In the genomic region with DNA sequence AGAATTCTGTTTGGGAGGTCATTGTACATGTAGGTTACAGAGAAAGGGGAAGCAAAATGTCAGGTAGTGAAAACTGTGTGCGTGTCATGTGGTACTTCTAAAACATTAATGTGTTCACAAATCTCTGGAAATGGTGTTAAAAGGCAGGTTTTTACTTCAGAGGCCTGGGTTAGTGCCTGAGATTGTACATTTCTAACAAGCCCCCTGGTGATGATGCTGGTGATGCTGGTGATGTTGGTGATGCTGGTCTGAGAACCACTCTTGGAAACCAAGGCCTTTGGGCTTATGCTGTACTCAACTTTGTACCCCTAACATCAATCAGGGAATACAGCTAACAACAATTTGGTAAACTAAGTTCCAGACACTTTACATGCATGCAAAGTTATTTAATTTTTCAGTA, we compare ENCODE assay signal across 16 cellular contexts.
DNase-seq lines count a peak whose midpoint lies in the region; ATAC-seq and TF ChIP-seq lines count a peak whose summit lies in the region.
"Had no signal": no experiment of that assay in that cellular context is flagged by ENCODE, and none has a peak within 500 bp of the region (broad histone marks: within the 10 kb centered on the region; RNA-seq: fewer than 3 reads in every experiment).

No MANE protein-coding gene starts in this region.

- CTCF ChIA-PET in naive thymus-derived CD4-positive, alpha-beta T cell (lab: Charles Lee): no interaction called here

- H3K23ac ChIP-seq in trophoblast cell (ENCODE audit: low read length): no peak overlapping the region

- H2BK12ac ChIP-seq in trophoblast cell (ENCODE audit: low read length): no peak overlapping the region

- H3K36me3 ChIP-seq in left ventricle myocardium inferior (no peaks in the 10 kb centered on the region), esophagus squamous epithelium (no peaks in the 10 kb centered on the region), trophoblast cell (ENCODE audit: control insufficient read depth in 1 of 2, insufficient read depth in 2 of 2, low read length in 2 of 2) (no peaks in the 10 kb centered on the region), uterus (no peaks in the 10 kb centered on the region), HAP-1 (replicated peaks) (no peaks in the 10 kb centered on the region)
- no peaks in the 10 kb centered on the region for H3K36me3 ChIP-seq in naive thymus-derived CD4-positive, alpha-beta T cell (ENCODE audit: control insufficient read depth in 2 of 3, insufficient read depth in 3 of 3, low read length in 3 of 3)
- H3K36me3 ChIP-seq: BLaER1 had no signal

- no peak overlapping the region for H2AFZ ChIP-seq in trophoblast cell (ENCODE audit: insufficient read depth, low read length, poor library complexity)

- H3K4ac ChIP-seq in trophoblast cell (ENCODE audit: low read depth, low read length): no peak overlapping the region

- TF ChIP-seq POLR2A in esophagus squamous epithelium (IDR thresholded peaks at IDR 0.05) (no peak), uterus (IDR thresholded peaks at IDR 0.05) (no peak)

- intact Hi-C loops in left ventricle myocardium inferior (cut with micrococcal nuclease) (no loop called here), cardiac septum (cut with DNase I) (no loop called here), esophagus squamous epithelium (cut with DNase I) (no loop called here), uterus (cut with DNase I; ENCODE audit: low total_unique reads) (no loop called here)
- intact Hi-C loops in naive thymus-derived CD4-positive, alpha-beta T cell (cut with micrococcal nuclease): no loop called here

- no peak overlapping the region for H4K12ac ChIP-seq in trophoblast cell (ENCODE audit: low read depth, low read length)

- TF ChIP-seq CTCF in left ventricle myocardium inferior (IDR thresholded peaks at IDR 0.05; ENCODE audit: borderline replicate concordance): no peak
- no peak for TF ChIP-seq CTCF in esophagus squamous epithelium (IDR thresholded peaks at IDR 0.05)
- no peak for TF ChIP-seq CTCF in uterus (IDR thresholded peaks at IDR 0.05)

- no peak overlapping the region for H3K4me3 Mint-ChIP-seq in naive thymus-derived CD4-positive, alpha-beta T cell
- H3K4me3 Mint-ChIP-seq: CD8-positive, alpha-beta memory T cell; H9 had no signal

- no peak overlapping the region for H2BK120ac ChIP-seq in trophoblast cell (ENCODE audit: insufficient read depth, low read length, poor library complexity)

- no peaks in the 10 kb centered on the region for H3K36me3 Mint-ChIP-seq in naive thymus-derived CD4-positive, alpha-beta T cell
- H3K36me3 Mint-ChIP-seq: CD8-positive, alpha-beta memory T cell had no signal

- no peaks in the 10 kb centered on the region for H3K79me1 ChIP-seq in trophoblast cell (ENCODE audit: low read length)

- H3K79me2 ChIP-seq in trophoblast cell (ENCODE audit: control insufficient read depth, insufficient read depth, low read length, poor library complexity): no peaks in the 10 kb centered on the region

- no peak overlapping the region for H3K18ac ChIP-seq in trophoblast cell (ENCODE audit: low read length)

- H3K27ac ChIP-seq in left ventricle myocardium inferior (replicated peaks): peak overlapping the region; percentile 25
- peak overlapping the region in 3 of 4 donors; percentile 28 to 69 (median 49) for H3K27ac ChIP-seq in esophagus squamous epithelium
- no peak overlapping the region for H3K27ac ChIP-seq in trophoblast cell (ENCODE audit: low read depth, low read length)
- H3K27ac ChIP-seq in uterus: peak overlapping the region; percentile 52 to 80
- H3K27ac ChIP-seq in naive thymus-derived CD4-positive, alpha-beta T cell (ENCODE audit: low read depth, low read length): no peak overlapping the region
- H3K27ac ChIP-seq: BLaER1, HL-60 had no signal

- DNase-seq in left ventricle myocardium inferior (no peak), cardiac septum (ENCODE audit: low spot score) (no peak), esophagus squamous epithelium (lab: John Stamatoyannopoulos, UW) (no peak), trophoblast cell (peak; percentile 86 to 89), uterus (no peak), HAP-1 (ENCODE audit: low spot score in 2 of 2) (no peak)
- no peak for DNase-seq in naive thymus-derived CD4-positive, alpha-beta T cell
- DNase-seq in stimulated activated CD4-positive, alpha-beta T cell treated with anti-CD3 and anti-CD28 coated beads, Interleukin-1b, Interleukin-23, amount 100 ng/mL, for 48 hours: no peak
- DNase-seq: 8988T; AML-193; CD8-positive, alpha-beta memory T cell; DMS79; GOT3; H9 had no signal

- H3K4me1 Mint-ChIP-seq in naive thymus-derived CD4-positive, alpha-beta T cell: no peaks in the 10 kb centered on the region
- H3K4me1 Mint-ChIP-seq: CD8-positive, alpha-beta memory T cell; H9 had no signal

- H3K9ac ChIP-seq in trophoblast cell (ENCODE audit: low read length): no peak overlapping the region
- H3K9ac ChIP-seq: BLaER1 had no signal

- no peak overlapping the region for H3K27ac Mint-ChIP-seq in naive thymus-derived CD4-positive, alpha-beta T cell
- H3K27ac Mint-ChIP-seq: CD8-positive, alpha-beta memory T cell; H9 had no signal

- WGBS in esophagus squamous epithelium, 2 donors: 89 to 100% methylated on average over 1 of the region's 1 CpG
- no CpG with 5 or more reads among the region's 1 CpG for WGBS in trophoblast cell (ENCODE audit: extremely low coverage, insufficient coverage, insufficient read length)

- no peak overlapping the region for H2BK5ac ChIP-seq in trophoblast cell (ENCODE audit: low read depth, low read length, poor library complexity)

- H3K4me3 ChIP-seq in left ventricle myocardium inferior (no peak overlapping the region), esophagus squamous epithelium (no peak overlapping the region), trophoblast cell (ENCODE audit: low read depth, low read length) (no peak overlapping the region), uterus (no peak overlapping the region), HAP-1 (no peak overlapping the region)
- H3K4me3 ChIP-seq in naive thymus-derived CD4-positive, alpha-beta T cell (ENCODE audit: low read length): no peak overlapping the region
- H3K4me3 ChIP-seq: BLaER1 had no signal

- H3K9me3 ChIP-seq in left ventricle myocardium inferior (replicated peaks) (no peaks in the 10 kb centered on the region), esophagus squamous epithelium (no peaks in the 10 kb centered on the region), trophoblast cell (ENCODE audit: insufficient read depth, low read depth, low read length) (no peaks in the 10 kb centered on the region), uterus (no peaks in the 10 kb centered on the region), HAP-1 (no peaks in the 10 kb centered on the region)
- H3K9me3 ChIP-seq in naive thymus-derived CD4-positive, alpha-beta T cell (ENCODE audit: control insufficient read depth in 2 of 3, low read length in 3 of 3): no peaks in the 10 kb centered on the region
- H3K9me3 ChIP-seq: BLaER1 had no signal

- POLR2A ChIA-PET in naive thymus-derived CD4-positive, alpha-beta T cell (lab: Charles Lee): no interaction called here

- H4K8ac ChIP-seq in trophoblast cell (ENCODE audit: low read depth, low read length): no peak overlapping the region

- no peak overlapping the region for H3K14ac ChIP-seq in trophoblast cell (ENCODE audit: low read length)

- in situ Hi-C loops in HAP-1 (cut with MboI; ENCODE audit: low sequenced_read_pairs): no loop called here

- H3K27me3 Mint-ChIP-seq in naive thymus-derived CD4-positive, alpha-beta T cell: peaks cover 0 to 7% (median 0%) of the 10 kb centered on the region in 5 donors
- H3K27me3 Mint-ChIP-seq: CD8-positive, alpha-beta memory T cell had no signal

- no peak overlapping the region for H3K4me2 ChIP-seq in trophoblast cell (ENCODE audit: low read length)
- H3K4me2 ChIP-seq: BLaER1 had no signal

- H3K27me3 ChIP-seq in left ventricle myocardium inferior (ENCODE audit: low read depth): no peaks in the 10 kb centered on the region
- no peaks in the 10 kb centered on the region for H3K27me3 ChIP-seq in esophagus squamous epithelium
- no peaks in the 10 kb centered on the region for H3K27me3 ChIP-seq in trophoblast cell (ENCODE audit: insufficient read depth, low read length)
- H3K27me3 ChIP-seq in uterus: no peaks in the 10 kb centered on the region
- no peaks in the 10 kb centered on the region for H3K27me3 ChIP-seq in naive thymus-derived CD4-positive, alpha-beta T cell (ENCODE audit: control insufficient read depth in 2 of 2, insufficient read depth in 2 of 2, low read length in 2 of 2)
- H3K27me3 ChIP-seq in HAP-1 (ENCODE audit: low read depth): no peaks in the 10 kb centered on the region
- H3K27me3 ChIP-seq: BLaER1 had no signal

- H3K4me1 ChIP-seq in left ventricle myocardium inferior: no peaks in the 10 kb centered on the region
- peaks cover 0 to 11% (median 0%) of the 10 kb centered on the region in 3 donors for H3K4me1 ChIP-seq in esophagus squamous epithelium
- H3K4me1 ChIP-seq in trophoblast cell (ENCODE audit: control insufficient read depth in 1 of 2, insufficient read depth in 2 of 2, low read length in 2 of 2): no peaks in the 10 kb centered on the region
- peaks cover 4 to 5% of the 10 kb centered on the region in 2 donors for H3K4me1 ChIP-seq in uterus
- H3K4me1 ChIP-seq in naive thymus-derived CD4-positive, alpha-beta T cell (ENCODE audit: control insufficient read depth in 2 of 2, insufficient read depth in 2 of 2, low read length in 2 of 2): no peaks in the 10 kb centered on the region
- H3K4me1 ChIP-seq in HAP-1: no peaks in the 10 kb centered on the region

- no peak overlapping the region for H2AK5ac ChIP-seq in trophoblast cell (ENCODE audit: low read length)

- ATAC-seq in naive thymus-derived CD4-positive, alpha-beta T cell: no peak

- H3K9me3 Mint-ChIP-seq in naive thymus-derived CD4-positive, alpha-beta T cell: peaks cover 0 to 12% (median 3%) of the 10 kb centered on the region in 11 donors
- H3K9me3 Mint-ChIP-seq: H9 had no signal

- H4K91ac ChIP-seq in trophoblast cell (ENCODE audit: low read depth, low read length): no peak overlapping the region

Comparison
In these comparisons a context has a peak if more than half of its experiments do, and no peak if none do; other contexts are left out.
1. DNase-seq: peak in trophoblast cell (2 of 2); none in left ventricle myocardium inferior (single experiment), cardiac septum (single experiment), esophagus squamous epithelium (single experiment), uterus (0 of 2), naive thymus-derived CD4-positive, alpha-beta T cell (0 of 9), HAP-1 (0 of 2) and stimulated activated CD4-positive, alpha-beta T cell treated with anti-CD3 and anti-CD28 coated beads, Interleukin-1b, Interleukin-23, amount 100 ng/mL, for 48 hours (single experiment).
2. H3K27ac ChIP-seq: peak in left ventricle myocardium inferior (single experiment), esophagus squamous epithelium (3 of 4) and uterus (2 of 2); none in trophoblast cell (single experiment) and naive thymus-derived CD4-positive, alpha-beta T cell (single experiment).